In the genomic region with DNA sequence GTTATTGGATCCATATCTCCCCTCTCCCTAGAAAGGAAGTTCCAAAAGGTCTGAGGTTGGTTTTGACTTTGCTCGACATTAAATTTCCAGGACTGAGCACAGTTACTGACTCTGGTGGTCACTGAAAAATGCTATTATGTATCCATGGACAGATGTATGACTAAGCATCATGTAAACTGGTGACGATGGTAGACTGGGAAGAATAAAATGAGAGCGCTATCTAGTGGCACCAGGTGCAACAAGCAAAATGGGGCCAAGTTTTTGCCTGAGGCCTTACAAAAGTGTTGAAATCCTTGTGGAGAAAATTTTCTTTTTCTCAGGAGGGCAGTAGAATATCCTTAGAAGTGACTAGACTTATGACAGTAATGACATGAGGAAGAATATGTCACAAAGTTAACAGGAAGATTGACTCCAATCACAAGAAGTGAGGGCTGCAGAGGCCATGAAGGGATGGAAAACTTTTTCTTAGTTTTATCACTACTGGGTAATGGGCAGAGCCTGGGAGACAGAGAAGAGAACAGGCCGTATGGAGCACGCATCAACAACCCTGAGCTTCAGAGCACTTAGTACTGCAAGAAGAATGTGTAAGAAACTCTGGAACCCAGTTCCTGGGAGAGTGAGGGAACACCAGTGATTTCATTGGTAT, we compare ENCODE assay signal across 1 cellular context.
TF ChIP-seq lines count a peak whose summit lies in the region.

No MANE protein-coding gene starts in this region.

TF ChIP-seq in K562, 482 proteins besides CTCF, POLR2A, EP300 and RAD21 (continued from another document and continues in another):
- TF ChIP-seq, protein P1, sequence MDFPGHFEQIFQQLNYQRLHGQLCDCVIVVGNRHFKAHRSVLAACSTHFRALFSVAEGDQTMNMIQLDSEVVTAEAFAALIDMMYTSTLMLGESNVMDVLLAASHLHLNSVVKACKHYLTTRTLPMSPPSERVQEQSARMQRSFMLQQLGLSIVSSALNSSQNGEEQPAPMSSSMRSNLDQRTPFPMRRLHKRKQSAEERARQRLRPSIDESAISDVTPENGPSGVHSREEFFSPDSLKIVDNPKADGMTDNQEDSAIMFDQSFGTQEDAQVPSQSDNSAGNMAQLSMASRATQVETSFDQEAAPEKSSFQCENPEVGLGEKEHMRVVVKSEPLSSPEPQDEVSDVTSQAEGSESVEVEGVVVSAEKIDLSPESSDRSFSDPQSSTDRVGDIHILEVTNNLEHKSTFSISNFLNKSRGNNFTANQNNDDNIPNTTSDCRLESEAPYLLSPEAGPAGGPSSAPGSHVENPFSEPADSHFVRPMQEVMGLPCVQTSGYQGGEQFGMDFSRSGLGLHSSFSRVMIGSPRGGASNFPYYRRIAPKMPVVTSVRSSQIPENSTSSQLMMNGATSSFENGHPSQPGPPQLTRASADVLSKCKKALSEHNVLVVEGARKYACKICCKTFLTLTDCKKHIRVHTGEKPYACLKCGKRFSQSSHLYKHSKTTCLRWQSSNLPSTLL (IDR thresholded peaks at IDR 0.05) = no peak
- TF ChIP-seq SMC3 (conservative IDR thresholded peaks at IDR 0.05; ENCODE audit: insufficient read depth, low read depth, low read length) (peak; percentile 73), DPF2 (IDR thresholded peaks at IDR 0.05) (no peak), ZNF583 (CRISPR knock-in tag; IDR thresholded peaks at IDR 0.05) (no peak), TAF7 (tag; IDR thresholded peaks at IDR 0.05) (no peak), ZNF121 (CRISPR knock-in tag; conservative IDR thresholded peaks at IDR 0.05) (no peak), HDAC1 (IDR thresholded peaks at IDR 0.05) (no peak), ZNF354B (CRISPR knock-in tag; IDR thresholded peaks at IDR 0.05) (no peak), ZFP36 (IDR thresholded peaks at IDR 0.05; ENCODE audit: low read depth, low read length, partially characterized antibody) (no peak), HCFC1 (IDR thresholded peaks at IDR 0.05; ENCODE audit: low read depth, low read length) (peak; percentile 30), HMG20B (CRISPR knock-in tag; IDR thresholded peaks at IDR 0.05) (no peak), MYC (IDR thresholded peaks at IDR 0.05; ENCODE audit: low read depth, low read length) (0 out of 2 replicates have a peak, but pooled peaks have one; percentile 28), MYC (CRISPR knock-in tag; IDR thresholded peaks at IDR 0.05; ENCODE audit: borderline replicate concordance, low read depth) (no peak), ARID2 (IDR thresholded peaks at IDR 0.05) (peak; percentile 83), HDAC3 (IDR thresholded peaks at IDR 0.05; ENCODE audit: borderline replicate concordance, partially characterized antibody) (no peak), RBM25 (IDR thresholded peaks at IDR 0.05; ENCODE audit: low read depth, low read length, severe bottlenecking) (no peak), KDM4B (IDR thresholded peaks at IDR 0.05; ENCODE audit: borderline replicate concordance in 2 of 2, low read depth in 1 of 2) (no peak), PCBP1 (IDR thresholded peaks at IDR 0.05; ENCODE audit: low read depth, low read length, poor library complexity, severe bottlenecking) (no peak), PBX2 (CRISPR knock-in tag; IDR thresholded peaks at IDR 0.05; ENCODE audit: low read depth) (no peak), PBX2 (tag; conservative IDR thresholded peaks at IDR 0.05; ENCODE audit: low read depth) (peak; percentile 31; the same call in 1 of the 2 replicates), MXI1 (IDR thresholded peaks at IDR 0.05; ENCODE audit: low read depth, low read length) (no peak), ZNF134 (CRISPR knock-in tag; conservative IDR thresholded peaks at IDR 0.05) (no peak), CREM (IDR thresholded peaks at IDR 0.05; ENCODE audit: low read depth) (peak; percentile 80), PREB (CRISPR knock-in tag; IDR thresholded peaks at IDR 0.05) (no peak), ELF2 (CRISPR knock-in tag; IDR thresholded peaks at IDR 0.05) (no peak), EGR1 (conservative IDR thresholded peaks at IDR 0.05) (no peak), THRA (IDR thresholded peaks at IDR 0.05) (no peak), ARID3A (IDR thresholded peaks at IDR 0.05; ENCODE audit: borderline replicate concordance, low read depth, low read length) (peak; percentile 53; the same call in 1 of the 2 replicates), ZFX (CRISPR knock-in tag; IDR thresholded peaks at IDR 0.05) (no peak), MAFG (tag; conservative IDR thresholded peaks at IDR 0.05) (peak; percentile 88), PTBP1 (IDR thresholded peaks at IDR 0.05; ENCODE audit: low read depth, low read length) (no peak), SMARCA4 (IDR thresholded peaks at IDR 0.05) (no peak), HNRNPK (IDR thresholded peaks at IDR 0.05; ENCODE audit: low read depth, low read length, poor library complexity, severe bottlenecking) (no peak), RBM39 (optimal IDR thresholded peaks at IDR 0.05; ENCODE audit: low read depth, low read length) (no peak), ZNF655 (CRISPR knock-in tag; IDR thresholded peaks at IDR 0.05) (no peak), FOXK2 (conservative IDR thresholded peaks at IDR 0.05 in 1 of 2, IDR thresholded peaks at IDR 0.05 in 1 of 2; ENCODE audit: low read depth in 2 of 2) (peak; percentile 32 to 42; a peak in 1 of 4 replicates), NFRKB (IDR thresholded peaks at IDR 0.05; ENCODE audit: low read depth) (no peak)
- TF ChIP-seq, protein P2, sequence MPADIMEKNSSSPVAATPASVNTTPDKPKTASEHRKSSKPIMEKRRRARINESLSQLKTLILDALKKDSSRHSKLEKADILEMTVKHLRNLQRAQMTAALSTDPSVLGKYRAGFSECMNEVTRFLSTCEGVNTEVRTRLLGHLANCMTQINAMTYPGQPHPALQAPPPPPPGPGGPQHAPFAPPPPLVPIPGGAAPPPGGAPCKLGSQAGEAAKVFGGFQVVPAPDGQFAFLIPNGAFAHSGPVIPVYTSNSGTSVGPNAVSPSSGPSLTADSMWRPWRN (IDR thresholded peaks at IDR 0.05; ENCODE audit: low read depth) = no peak
- TF ChIP-seq, protein P3, sequence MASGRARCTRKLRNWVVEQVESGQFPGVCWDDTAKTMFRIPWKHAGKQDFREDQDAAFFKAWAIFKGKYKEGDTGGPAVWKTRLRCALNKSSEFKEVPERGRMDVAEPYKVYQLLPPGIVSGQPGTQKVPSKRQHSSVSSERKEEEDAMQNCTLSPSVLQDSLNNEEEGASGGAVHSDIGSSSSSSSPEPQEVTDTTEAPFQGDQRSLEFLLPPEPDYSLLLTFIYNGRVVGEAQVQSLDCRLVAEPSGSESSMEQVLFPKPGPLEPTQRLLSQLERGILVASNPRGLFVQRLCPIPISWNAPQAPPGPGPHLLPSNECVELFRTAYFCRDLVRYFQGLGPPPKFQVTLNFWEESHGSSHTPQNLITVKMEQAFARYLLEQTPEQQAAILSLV (tag; IDR thresholded peaks at IDR 0.05) = no peak
- TF ChIP-seq, protein P4, sequence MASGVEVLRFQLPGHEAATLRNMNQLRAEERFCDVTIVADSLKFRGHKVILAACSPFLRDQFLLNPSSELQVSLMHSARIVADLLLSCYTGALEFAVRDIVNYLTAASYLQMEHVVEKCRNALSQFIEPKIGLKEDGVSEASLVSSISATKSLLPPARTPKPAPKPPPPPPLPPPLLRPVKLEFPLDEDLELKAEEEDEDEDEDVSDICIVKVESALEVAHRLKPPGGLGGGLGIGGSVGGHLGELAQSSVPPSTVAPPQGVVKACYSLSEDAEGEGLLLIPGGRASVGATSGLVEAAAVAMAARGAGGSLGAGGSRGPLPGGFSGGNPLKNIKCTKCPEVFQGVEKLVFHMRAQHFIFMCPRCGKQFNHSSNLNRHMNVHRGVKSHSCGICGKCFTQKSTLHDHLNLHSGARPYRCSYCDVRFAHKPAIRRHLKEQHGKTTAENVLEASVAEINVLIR (CRISPR knock-in tag; IDR thresholded peaks at IDR 0.05) = no peak
